In the genomic region with DNA sequence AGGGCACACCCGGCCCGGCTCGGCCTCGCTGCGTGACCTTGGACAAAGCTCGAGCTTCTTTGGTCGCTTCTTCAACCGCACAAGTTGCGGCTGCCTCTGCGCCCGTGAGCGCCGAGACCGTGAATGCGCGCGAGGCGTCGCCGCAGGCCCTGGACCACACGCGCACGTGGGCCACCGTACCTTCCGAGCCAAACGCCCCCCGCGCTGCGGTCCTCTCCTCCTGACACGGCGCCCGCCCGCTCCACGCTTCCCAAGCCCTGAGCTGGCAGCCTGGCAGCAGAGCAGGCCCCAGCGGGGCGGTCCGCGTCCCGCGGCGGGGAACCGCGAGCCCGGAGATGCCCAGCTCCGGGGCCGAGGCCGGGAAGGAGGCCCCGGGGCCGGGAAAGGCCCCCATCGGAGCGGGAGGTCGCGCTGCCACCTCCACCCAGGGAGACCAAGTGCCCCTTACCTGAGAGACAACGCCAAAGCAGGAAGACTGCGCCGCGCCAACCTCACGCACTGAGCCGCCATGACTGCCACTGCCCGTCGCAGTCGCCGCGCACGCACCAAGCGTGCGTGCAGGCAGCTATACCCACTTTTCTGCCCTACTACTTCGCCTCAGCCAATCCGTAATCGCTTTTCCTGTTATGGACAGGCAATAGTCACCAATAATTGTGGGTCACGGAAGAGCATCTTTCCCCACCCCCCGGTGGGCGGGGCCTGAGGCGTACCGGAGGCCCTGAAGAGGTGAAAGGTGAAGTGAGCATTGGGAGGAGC, we compare ENCODE assay signal across 8 cellular contexts. TPM values are rescaled to one million over a fixed set of nuclear protein-coding genes. Genes with fewer than 3 reads are reported as not detected.
A peak's percentile ranks its signal among the peaks of the same experiment; 100 is the strongest.
DNase-seq lines count a peak whose midpoint lies in the region; ATAC-seq lines count a peak whose summit lies in the region.

A gene (minus strand): TSS at position 542 of the 756 bp plus-strand sequence. CDS start 32 bp downstream, at position 510.

- H3K9me3 Mint-ChIP-seq in activated CD4-positive, alpha-beta memory T cell treated with anti-CD3 and anti-CD28 coated beads for 36 hours: no peaks in the 10 kb centered on the region
- H3K9me3 Mint-ChIP-seq in effector memory CD8-positive, alpha-beta T cell: no peaks in the 10 kb centered on the region

- POLR2A ChIA-PET in activated CD4-positive, alpha-beta memory T cell treated with anti-CD3 and anti-CD28 coated beads for 36 hours (lab: Charles Lee): interaction anchor here (0.6 to 7.5 kb wide), 21 partner anchors 8 to 427 kb away, joined by 3 to 106 read pairs (median 7); a partner anchor contains a TSS

- intact Hi-C loops in activated CD4-positive, alpha-beta memory T cell treated with anti-CD3 and anti-CD28 coated beads for 36 hours (cut with micrococcal nuclease): loop anchor here (1.0 to 10.0 kb wide), 9 partner anchors 24 to 907 kb away; a partner anchor contains a TSS

- H3K27me3 Mint-ChIP-seq in activated CD4-positive, alpha-beta memory T cell treated with anti-CD3 and anti-CD28 coated beads for 36 hours: peaks cover 2% of the 10 kb centered on the region
- H3K27me3 Mint-ChIP-seq in effector memory CD8-positive, alpha-beta T cell: no peaks in the 10 kb centered on the region

- H3K4me1 Mint-ChIP-seq in activated CD4-positive, alpha-beta memory T cell treated with anti-CD3 and anti-CD28 coated beads for 36 hours (ENCODE audit: low read depth): peaks cover 47% of the 10 kb centered on the region
- peaks cover 27 to 28% of the 10 kb centered on the region in 2 donors for H3K4me1 Mint-ChIP-seq in effector memory CD8-positive, alpha-beta T cell (ENCODE audit: low read depth in 2 of 2)

- peaks cover 29% of the 10 kb centered on the region for H3K36me3 Mint-ChIP-seq in activated CD4-positive, alpha-beta memory T cell treated with anti-CD3 and anti-CD28 coated beads for 36 hours
- H3K36me3 Mint-ChIP-seq in effector memory CD8-positive, alpha-beta T cell (ENCODE audit: insufficient read depth): peaks cover 40% of the 10 kb centered on the region

- DNase-seq in COLO668 (lab: John Stamatoyannopoulos, UW; ENCODE audit: unreplicated experiment): peak; percentile 99
- peak; percentile 100 for DNase-seq in HK-2 (ENCODE audit: unreplicated experiment)
- DNase-seq in NCI-H82 treated with DMSO at 0.1 percent for 48 hours (lab: John Stamatoyannopoulos, UW; ENCODE audit: unreplicated experiment): peak; percentile 96
- DNase-seq in activated CD4-positive, alpha-beta memory T cell treated with anti-CD3 and anti-CD28 coated beads for 36 hours: peak; percentile 100
- peak; percentile 100 for DNase-seq in effector memory CD8-positive, alpha-beta T cell
- peak; percentile 99 for DNase-seq in lung microvascular endothelial cell (ENCODE audit: low read depth in 2 of 2)
- peak; percentile 100 for DNase-seq in stimulated activated CD8-positive, alpha-beta memory T cell treated with anti-CD3 and anti-CD28 coated beads, Interleukin-12 subunit alpha, Interleukin-12 subunit beta, amount 100 ng/mL, for 1 hour (ENCODE audit: low read depth)

- ATAC-seq in GM19455 (IDR thresholded peaks at IDR 0.05; ENCODE audit: unreplicated experiment): peak; percentile 90
- ATAC-seq in effector memory CD8-positive, alpha-beta T cell (replicated peaks): peak; percentile 86

- H3K27ac Mint-ChIP-seq in activated CD4-positive, alpha-beta memory T cell treated with anti-CD3 and anti-CD28 coated beads for 36 hours: peak within 1 kb of the TSS; percentile 87
- H3K27ac Mint-ChIP-seq in effector memory CD8-positive, alpha-beta T cell: peak within 1 kb of the TSS; percentile 91 to 92

- peak within 1 kb of the TSS; percentile 95 for H3K4me3 Mint-ChIP-seq in activated CD4-positive, alpha-beta memory T cell treated with anti-CD3 and anti-CD28 coated beads for 36 hours
- H3K4me3 Mint-ChIP-seq in effector memory CD8-positive, alpha-beta T cell: peak within 1 kb of the TSS; percentile 78 to 91

- CTCF ChIA-PET in activated CD4-positive, alpha-beta memory T cell treated with anti-CD3 and anti-CD28 coated beads for 36 hours (lab: Charles Lee): interaction anchor here (0.6 to 7.4 kb wide), 11 partner anchors 13 to 358 kb away, joined by 3 to 176 read pairs (median 11); a partner anchor contains a TSS

RNA-seq across cellular contexts. Expression of the gene that starts here (rescaled TPM):
- 10 to 100 TPM; 63.8 to 68.7 TPM for total RNA-seq in activated CD4-positive, alpha-beta memory T cell treated with anti-CD3 and anti-CD28 coated beads for 36 hours
- 15.3 and 21.6 TPM in 2 replicates for total RNA-seq in lung microvascular endothelial cell

Comparison
In these comparisons a context has a peak if more than half of its experiments do, and no peak if none do; other contexts are left out.
1. Peak in every context shown above with its lines: DNase-seq and ATAC-seq.